8 cellular contexts compared by ENCODE assay signal in genomic region chr5:60844429-60844890, GRCh38. TPM values are rescaled to one million over a fixed set of nuclear protein-coding genes. Genes with fewer than 3 reads are reported as not detected.
DNase-seq lines count a peak whose midpoint lies in the region; ATAC-seq and TF ChIP-seq lines count a peak whose summit lies in the region.

No MANE protein-coding gene starts in this region.

- intact Hi-C loops in OCI-LY7 (cut with micrococcal nuclease; ENCODE audit: unreplicated experiment): no loop called here
- intact Hi-C loops in ovary (cut with DNase I): no loop called here

- peak overlapping the region; percentile 20; the same call in 1 of the 2 replicates for H3K4me2 ChIP-seq in OCI-LY7 (ENCODE audit: low read length)

- no peaks in the 10 kb centered on the region for H3K9me3 Mint-ChIP-seq in endothelial cell (ENCODE audit: unreplicated experiment)

- peak overlapping the region; percentile 90 for H3K4me3 Mint-ChIP-seq in endothelial cell (ENCODE audit: unreplicated experiment)

- H3K4me1 Mint-ChIP-seq in endothelial cell (ENCODE audit: unreplicated experiment): peaks cover 11% of the 10 kb centered on the region

- no peaks in the 10 kb centered on the region for H3K9me3 ChIP-seq in OCI-LY7 (ENCODE audit: low read length)
- no peaks in the 10 kb centered on the region for H3K9me3 ChIP-seq in ovary

- CTCF ChIA-PET in OCI-LY7 (lab: Charles Lee; ENCODE audit: unreplicated experiment): no interaction called here

- peak; percentile 8 for DNase-seq in GM12865 (ENCODE audit: low read depth)
- no peak for DNase-seq in OCI-LY7 (ENCODE audit: low spot score)
- no peak for DNase-seq in endothelial cell (ENCODE audit: low spot score)
- no peak for DNase-seq in ovary
- no peak for DNase-seq in cerebellar nuclear complex (lab: John Stamatoyannopoulos, UW)
- DNase-seq in Ammon's horn (ENCODE audit: low spot score): no peak
- no peak for DNase-seq in islet precursor cell

- no peaks in the 10 kb centered on the region for H3K27me3 ChIP-seq in ovary

- H3K27me3 Mint-ChIP-seq in endothelial cell (ENCODE audit: unreplicated experiment): peaks cover 10% of the 10 kb centered on the region

- H3K27ac ChIP-seq in OCI-LY7 (ENCODE audit: low read depth, low read length, poor library complexity, severe bottlenecking) (no peak overlapping the region), ovary (no peak overlapping the region)

- no peaks in the 10 kb centered on the region for H3K36me3 Mint-ChIP-seq in endothelial cell (ENCODE audit: low read depth, unreplicated experiment)

- H2AFZ ChIP-seq in OCI-LY7 (ENCODE audit: low read length): no peak overlapping the region

- WGBS in ovary, 3 donors: 0 to 2% (median 1%) methylated on average over 16 to 20 of the region's 20 CpGs

- POLR2A ChIA-PET in OCI-LY7 (lab: Charles Lee): no interaction called here

- no peaks in the 10 kb centered on the region for H3K36me3 ChIP-seq in OCI-LY7 (ENCODE audit: insufficient read depth, low read length)
- no peaks in the 10 kb centered on the region for H3K36me3 ChIP-seq in ovary

- H4K20me1 ChIP-seq in OCI-LY7 (ENCODE audit: insufficient read depth, low read length): no peaks in the 10 kb centered on the region

- no peak overlapping the region for H3K27ac Mint-ChIP-seq in endothelial cell (ENCODE audit: unreplicated experiment)

- no peaks in the 10 kb centered on the region for H3K79me2 ChIP-seq in OCI-LY7 (ENCODE audit: insufficient read depth, low read depth, low read length)

- TF ChIP-seq POLR2A in ovary (IDR thresholded peaks at IDR 0.05): no peak

- H3K9me2 ChIP-seq in OCI-LY7 (ENCODE audit: insufficient read depth, low read length): no peaks in the 10 kb centered on the region

- BruUV-seq in OCI-LY7 (replicated peaks; lab: Mats Ljungman, UMichigan): no TSS peak

- no peak for TF ChIP-seq CTCF in GM12865 (IDR thresholded peaks at IDR 0.05; ENCODE audit: insufficient read depth, low read depth, low read length, missing control alignments)
- no peak for TF ChIP-seq CTCF in OCI-LY7 (conservative IDR thresholded peaks at IDR 0.05; ENCODE audit: low read length)
- no peak for TF ChIP-seq CTCF in endothelial cell (IDR thresholded peaks at IDR 0.05; ENCODE audit: unreplicated experiment)
- no peak for TF ChIP-seq CTCF in ovary (IDR thresholded peaks at IDR 0.05)

- ATAC-seq in GM19328 (IDR thresholded peaks at IDR 0.05; ENCODE audit: unreplicated experiment): no peak

- no peaks in the 10 kb centered on the region for H3K4me1 ChIP-seq in OCI-LY7 (ENCODE audit: insufficient read depth, low read length, poor library complexity, severe bottlenecking)
- H3K4me1 ChIP-seq in ovary (ENCODE audit: insufficient read depth): no peaks in the 10 kb centered on the region

- TF ChIP-seq EP300 in ovary (IDR thresholded peaks at IDR 0.05): no peak

- H3K4me3 ChIP-seq in GM12865 (ENCODE audit: low read depth, low read length) (peak overlapping the region; percentile 85), OCI-LY7 (ENCODE audit: low read depth, low read length, poor library complexity, severe bottlenecking) (no peak overlapping the region), ovary (peak overlapping the region; percentile 8)

RNA-seq across cellular contexts. Expression of gene ELOVL7, which starts 0.4 kb away (rescaled TPM):
- total RNA-seq in OCI-LY7 (2014; rRNA removed; shearing (Covaris generic)): 0.03 TPM in 1 of 2 replicates, not detected in the other
- not detected in 2 replicates for total RNA-seq in OCI-LY7 (2022)
- total RNA-seq in endothelial cell (ENCODE audit: unreplicated experiment): 4.4 TPM
- 1 to 10 TPM in 3 of 7 donors, under 1 TPM in 4; 0.13 to 5.9 (median 0.60) TPM for total RNA-seq in ovary
- 1 to 10 TPM in 1 of 2 donors, under 1 TPM in 1; 0.35 to 1.7 TPM for polyA plus RNA-seq in ovary
